Comparison of ENCODE assay signal across 1 cellular context in genomic region chr4:102786279-102786678, GRCh38.
TF ChIP-seq lines count a peak whose summit lies in the region.

No MANE protein-coding gene starts in this region.

TF ChIP-seq in HepG2, 621 proteins besides CTCF, POLR2A, EP300 and RAD21:
- no peak for TF ChIP-seq ZNF761 (CRISPR knock-in tag; conservative IDR thresholded peaks at IDR 0.05)
- TF ChIP-seq, protein P1, sequence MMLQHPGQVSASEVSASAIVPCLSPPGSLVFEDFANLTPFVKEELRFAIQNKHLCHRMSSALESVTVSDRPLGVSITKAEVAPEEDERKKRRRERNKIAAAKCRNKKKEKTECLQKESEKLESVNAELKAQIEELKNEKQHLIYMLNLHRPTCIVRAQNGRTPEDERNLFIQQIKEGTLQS (CRISPR knock-in tag; IDR thresholded peaks at IDR 0.05): no peak
- no peak for TF ChIP-seq ZNF772 (CRISPR knock-in tag; IDR thresholded peaks at IDR 0.05)
- no peak for TF ChIP-seq ZNF326 (CRISPR knock-in tag; IDR thresholded peaks at IDR 0.05; ENCODE audit: borderline replicate concordance)
- TF ChIP-seq PHF8 (CRISPR knock-in tag; IDR thresholded peaks at IDR 0.05): no peak
- TF ChIP-seq XBP1 (CRISPR knock-in tag; IDR thresholded peaks at IDR 0.05): no peak
- no peak for TF ChIP-seq GLI4 (CRISPR knock-in tag; IDR thresholded peaks at IDR 0.05; ENCODE audit: borderline replicate concordance)
- no peak for TF ChIP-seq TCF7 (IDR thresholded peaks at IDR 0.05; ENCODE audit: low read depth)
- TF ChIP-seq ZNF496 (CRISPR knock-in tag; IDR thresholded peaks at IDR 0.05; ENCODE audit: insufficient replicate concordance): no peak
- TF ChIP-seq AGO1 (IDR thresholded peaks at IDR 0.05; ENCODE audit: low read depth, low read length, poor library complexity, severe bottlenecking): no peak
- TF ChIP-seq MXD4 (CRISPR knock-in tag; IDR thresholded peaks at IDR 0.05): no peak
- TF ChIP-seq DR1 (CRISPR knock-in tag; IDR thresholded peaks at IDR 0.05): no peak
- no peak for TF ChIP-seq MLX (CRISPR knock-in tag; IDR thresholded peaks at IDR 0.05)
- no peak for TF ChIP-seq ZNF350 (CRISPR knock-in tag; IDR thresholded peaks at IDR 0.05; ENCODE audit: borderline replicate concordance, low read depth)
- no peak for TF ChIP-seq TSC22D2 (CRISPR knock-in tag; IDR thresholded peaks at IDR 0.05; ENCODE audit: borderline replicate concordance)
- no peak for TF ChIP-seq ZNF547 (CRISPR knock-in tag; IDR thresholded peaks at IDR 0.05)
- TF ChIP-seq ERF (CRISPR knock-in tag; IDR thresholded peaks at IDR 0.05): no peak
- TF ChIP-seq ZNF781 (CRISPR knock-in tag; IDR thresholded peaks at IDR 0.05; ENCODE audit: borderline replicate concordance, not compliant biosample characterization): no peak
- TF ChIP-seq ZNF280B (CRISPR knock-in tag; IDR thresholded peaks at IDR 0.05; ENCODE audit: borderline replicate concordance): no peak
- TF ChIP-seq, protein P2, sequence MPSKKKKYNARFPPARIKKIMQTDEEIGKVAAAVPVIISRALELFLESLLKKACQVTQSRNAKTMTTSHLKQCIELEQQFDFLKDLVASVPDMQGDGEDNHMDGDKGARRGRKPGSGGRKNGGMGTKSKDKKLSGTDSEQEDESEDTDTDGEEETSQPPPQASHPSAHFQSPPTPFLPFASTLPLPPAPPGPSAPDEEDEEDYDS (CRISPR knock-in tag; IDR thresholded peaks at IDR 0.05): no peak
